Comparison of ENCODE assay signal across 8 cellular contexts in the genomic region with DNA sequence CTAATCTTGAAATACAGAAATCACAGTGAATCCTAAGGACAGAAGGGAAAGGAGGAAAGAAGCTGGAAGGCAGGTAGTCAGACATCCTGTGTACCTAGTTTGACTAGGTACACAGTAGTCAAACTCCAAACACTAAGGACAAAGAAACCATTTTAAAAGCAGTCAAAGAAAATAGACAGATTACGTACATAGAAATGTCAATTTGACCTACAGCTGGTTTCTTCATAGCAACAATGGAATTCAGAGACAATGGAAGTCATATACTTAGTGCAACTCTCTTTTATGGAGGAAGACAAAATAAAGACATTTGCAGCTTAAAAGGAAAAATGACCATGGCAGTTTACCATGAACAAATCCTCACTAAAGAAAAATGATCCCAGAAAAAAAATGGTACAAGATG.
"Had no signal": no experiment of that assay in that cellular context is flagged by ENCODE, and none has a peak within 500 bp of the region (broad histone marks: within the 10 kb centered on the region; RNA-seq: fewer than 3 reads in every experiment).

No MANE protein-coding gene starts in this region.

- ATAC-seq: GM12878 had no signal

- H3K4me3 ChIP-seq: GM12878 had no signal

- FAIRE-seq: G401.6, GM12878, GM12891, GM12892, GM18507, GM19239 had no signal

- DNase-seq: GDM1, GF-D8 had no signal
